ENCODE assay signal across 8 cellular contexts in the genomic region with DNA sequence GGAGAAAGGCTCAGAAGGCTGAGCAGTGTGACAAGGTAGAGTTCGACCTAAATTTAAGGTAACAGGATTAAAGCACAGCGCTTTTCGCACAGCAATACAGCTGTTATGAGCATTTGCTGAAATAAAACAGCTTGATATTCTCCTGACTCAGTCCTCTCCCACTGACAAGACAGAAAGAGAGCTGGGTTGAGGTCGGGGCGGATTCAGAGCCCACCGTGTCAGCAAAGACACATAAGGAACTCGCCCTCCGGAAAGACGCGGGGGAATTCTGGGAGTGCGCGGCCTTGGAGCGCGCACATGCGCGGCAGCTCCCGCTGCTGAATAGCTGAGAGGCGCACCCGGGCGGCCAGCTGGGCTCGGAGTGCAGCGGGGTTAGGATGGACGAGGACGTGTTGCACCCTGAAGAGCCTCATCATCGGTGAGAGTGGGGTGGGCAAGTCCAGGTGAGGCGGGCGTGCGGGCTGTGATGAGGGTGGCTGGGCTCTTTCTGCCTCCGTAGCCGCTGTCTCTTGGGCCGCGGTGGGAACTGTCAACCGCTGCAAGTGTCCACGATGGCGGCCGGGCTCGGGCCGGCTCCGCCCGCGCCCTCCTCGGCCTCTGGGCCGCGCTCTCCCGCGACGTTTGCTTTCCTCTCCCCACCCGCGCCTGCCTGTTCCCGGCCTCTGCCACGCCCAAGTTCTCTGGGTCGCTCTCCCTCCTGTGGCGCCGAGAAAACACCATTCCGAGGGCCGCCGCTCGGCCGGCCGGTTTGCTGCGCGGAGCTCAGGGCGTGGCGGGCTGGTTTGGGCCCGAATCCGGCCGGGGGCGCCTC.
DNase-seq lines count a peak whose midpoint lies in the region; ATAC-seq, FAIRE-seq and TF ChIP-seq lines count a peak whose summit lies in the region.

No MANE protein-coding gene starts in this region.

- H2AFZ ChIP-seq in K562 (ENCODE audit: low read depth, low read length): peak overlapping the region; percentile 99

- DNase-seq in GM04504 (ENCODE audit: low read depth) (peak; percentile 44), H4 (ENCODE audit: low spot score) (peak; percentile 13), LNCaP clone FGC (ENCODE audit: low read depth) (peak; percentile 40), T-cell (peak in 22 of 34 experiments; percentile 3 to 45 (median 12)), K562 (ENCODE audit: extremely low read depth in 1 of 4, low spot score in 3 of 4) (peak; percentile 75 to 87 (median 79)), spleen (peak; percentile 90)
- DNase-seq in effector CD4-positive, alpha-beta T cell: no peak

- peak overlapping the region; percentile 90 to 95 for H3K27ac Mint-ChIP-seq in T-cell

- H3K79me2 ChIP-seq in K562 (ENCODE audit: control insufficient read depth, insufficient read depth, low read length): peaks cover 47% of the 10 kb centered on the region

- no peaks in the 10 kb centered on the region for H3K36me3 Mint-ChIP-seq in T-cell

- peaks cover 26 to 36% (median 36%) of the 10 kb centered on the region in 3 donors for H3K4me1 Mint-ChIP-seq in T-cell

- no peaks in the 10 kb centered on the region for H3K27me3 ChIP-seq in K562 (ENCODE audit: control insufficient read depth in 2 of 2, insufficient read depth in 2 of 2, low read length in 2 of 2)
- H3K27me3 ChIP-seq in spleen (replicated peaks in 1 of 7): no peaks in the 10 kb centered on the region

- CTCF ChIA-PET in T-cell (lab: Charles Lee) (interaction anchor here in 1 of 2 donors (0.9 to 1.7 kb wide), 3 partner anchors 10 to 23 kb away, joined by 3 to 7 read pairs (median 3); no protein-coding TSS in a partner anchor), K562 (lab: Yijun Ruan, JAX; ENCODE audit: low intra/inter-chr PET ratio) (no interaction called here)

- BruUV-seq in K562 (replicated peaks; lab: Mats Ljungman, UMichigan): no TSS peak

- peak overlapping the region; percentile 76 to 91 for H3K9ac ChIP-seq in K562 (ENCODE audit: insufficient read depth in 1 of 2, low read depth in 2 of 2, low read length in 2 of 2)

- no peak for TF ChIP-seq RAD21 in K562 (CRISPR knock-in tag; conservative IDR thresholded peaks at IDR 0.05 in 1 of 2, IDR thresholded peaks at IDR 0.05 in 1 of 2)

- WGBS in K562 (ENCODE audit: insufficient coverage, low coverage, missing lambda C conversion rate): 4% methylated on average over 58 of the region's 68 CpGs
- WGBS in spleen, 5 donors: 4 to 9% (median 5%) methylated on average over 52 to 68 of the region's 68 CpGs

- POLR2A ChIA-PET in T-cell (lab: Charles Lee) (no interaction called here), K562 (lab: Yijun Ruan, JAX) (interaction anchor here (0.6 to 1.4 kb wide), 6 partner anchors 12 to 155 kb away, joined by 3 to 4 read pairs (median 3); no protein-coding TSS in a partner anchor)

- H3K36me3 ChIP-seq in K562 (ENCODE audit: control insufficient read depth, insufficient read depth, low read length) (no peaks in the 10 kb centered on the region), spleen (no peaks in the 10 kb centered on the region)

- peak overlapping the region; percentile 98 to 100 (median 99) for H3K4me3 Mint-ChIP-seq in T-cell

- H3K27ac ChIP-seq in K562 (ENCODE audit: extremely low read depth, low read depth, low read length) (peak overlapping the region; percentile 78), spleen (peak overlapping the region; percentile 69 to 91 (median 88))

- H4K20me1 ChIP-seq in K562 (replicated peaks; ENCODE audit: control insufficient read depth, insufficient read depth, low read length): no peaks in the 10 kb centered on the region

- no peaks in the 10 kb centered on the region for H3K27me3 Mint-ChIP-seq in T-cell

- no peak for TF ChIP-seq EP300 in K562 (IDR thresholded peaks at IDR 0.05; ENCODE audit: low read length)

- H3K4me1 ChIP-seq in K562 (replicated peaks in 1 of 2; ENCODE audit: control insufficient read depth in 2 of 2, insufficient read depth in 2 of 2, low read length in 2 of 2) (peaks cover 15 to 18% of the 10 kb centered on the region in 2 experiments; a peak in 4 of 5 replicates), spleen (peaks cover 9 to 55% (median 37%) of the 10 kb centered on the region in 6 donors)

- H3K9me3 Mint-ChIP-seq in T-cell: no peaks in the 10 kb centered on the region

- intact Hi-C loops in K562 (cut with micrococcal nuclease) (loop anchor here (2.0 kb wide), 1 partner anchor 33 kb away; no protein-coding TSS in a partner anchor), spleen (cut with DNase I; ENCODE audit: low total_unique reads) (no loop called here)

- H3K9me3 ChIP-seq in K562 (replicated peaks; ENCODE audit: control insufficient read depth, insufficient read depth, low read depth, low read length): no peaks in the 10 kb centered on the region; the same call in 1 of the 2 replicates
- H3K9me3 ChIP-seq in spleen: peaks cover 0 to 6% (median 0%) of the 10 kb centered on the region in 8 donors

- peak; percentile 18; the same call in 1 of the 2 replicates for TF ChIP-seq CTCF in LNCaP clone FGC (IDR thresholded peaks at IDR 0.05; ENCODE audit: control insufficient read depth, extremely low read depth, insufficient read depth)
- peak in 2 of 3 experiments; percentile 3 to 12; a peak in 1 of 6 replicates for TF ChIP-seq CTCF in K562 (IDR thresholded peaks at IDR 0.05 in 2 of 3, conservative IDR thresholded peaks at IDR 0.05 in 1 of 3; ENCODE audit: insufficient read depth in 2 of 3, low read depth in 1 of 3, low read length in 3 of 3)
- TF ChIP-seq CTCF in spleen (IDR thresholded peaks at IDR 0.05 in 8 of 11, conservative IDR thresholded peaks at IDR 0.05 in 3 of 11): peak in 1 of 11 experiments; percentile 11

- no peaks in the 10 kb centered on the region for H3K9me1 ChIP-seq in K562 (ENCODE audit: control insufficient read depth, insufficient read depth, low read length)

- peak; percentile 86 for TF ChIP-seq POLR2A in K562 (conservative IDR thresholded peaks at IDR 0.05)
- no peak for TF ChIP-seq POLR2A in spleen (IDR thresholded peaks at IDR 0.05)

- ATAC-seq in T-cell (replicated peaks in 1 of 4) (peak; percentile 77 to 84 (median 82)), K562 (peak; percentile 93)

- in situ Hi-C loops in K562 (cut with MboI): no loop called here

- FAIRE-seq in K562 (lab: Jason Lieb, UNC): no peak

- peak overlapping the region; percentile 91 for H3K4me2 ChIP-seq in K562 (ENCODE audit: insufficient read depth, low read length)

- H3K4me3 ChIP-seq in LNCaP clone FGC (ENCODE audit: low read depth, low read length): peak overlapping the region; percentile 75
- peak overlapping the region; percentile 74 for H3K4me3 ChIP-seq in K562
- peak overlapping the region; percentile 28 for H3K4me3 ChIP-seq in iPS-11a (ENCODE audit: low read depth, low read length)
- peak overlapping the region; percentile 51 to 87 (median 68) for H3K4me3 ChIP-seq in spleen

TF ChIP-seq in K562, 482 proteins besides CTCF, POLR2A, EP300 and RAD21 (continues in another document):
- TF ChIP-seq, protein P1, sequence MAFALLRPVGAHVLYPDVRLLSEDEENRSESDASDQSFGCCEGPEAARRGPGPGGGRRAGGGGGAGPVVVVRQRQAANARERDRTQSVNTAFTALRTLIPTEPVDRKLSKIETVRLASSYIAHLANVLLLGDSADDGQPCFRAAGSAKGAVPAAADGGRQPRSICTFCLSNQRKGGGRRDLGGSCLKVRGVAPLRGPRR (CRISPR knock-in tag; IDR thresholded peaks at IDR 0.05): no peak
- TF ChIP-seq, protein P2, sequence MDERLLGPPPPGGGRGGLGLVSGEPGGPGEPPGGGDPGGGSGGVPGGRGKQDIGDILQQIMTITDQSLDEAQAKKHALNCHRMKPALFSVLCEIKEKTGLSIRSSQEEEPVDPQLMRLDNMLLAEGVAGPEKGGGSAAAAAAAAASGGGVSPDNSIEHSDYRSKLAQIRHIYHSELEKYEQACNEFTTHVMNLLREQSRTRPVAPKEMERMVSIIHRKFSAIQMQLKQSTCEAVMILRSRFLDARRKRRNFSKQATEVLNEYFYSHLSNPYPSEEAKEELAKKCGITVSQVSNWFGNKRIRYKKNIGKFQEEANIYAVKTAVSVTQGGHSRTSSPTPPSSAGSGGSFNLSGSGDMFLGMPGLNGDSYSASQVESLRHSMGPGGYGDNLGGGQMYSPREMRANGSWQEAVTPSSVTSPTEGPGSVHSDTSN (CRISPR knock-in tag; IDR thresholded peaks at IDR 0.05; ENCODE audit: low read depth): no peak
- TF ChIP-seq, protein P2 (tag; conservative IDR thresholded peaks at IDR 0.05; ENCODE audit: low read depth): no peak
- no peak for TF ChIP-seq SAFB2 (IDR thresholded peaks at IDR 0.05; ENCODE audit: borderline replicate concordance, low read depth, low read length, severe bottlenecking)
- no peak for TF ChIP-seq MTF1 (CRISPR knock-in tag; IDR thresholded peaks at IDR 0.05; ENCODE audit: borderline replicate concordance)
- TF ChIP-seq ARID2 (IDR thresholded peaks at IDR 0.05): no peak
- peak; percentile 49; the same call in 1 of the 2 replicates for TF ChIP-seq ATF7 (IDR thresholded peaks at IDR 0.05)
